ENCODE assay signal across 15 cellular contexts in genomic region chr18:47745227-47745626, GRCh38.
DNase-seq lines count a peak whose midpoint lies in the region; ATAC-seq and TF ChIP-seq lines count a peak whose summit lies in the region.
"Had no signal": no experiment of that assay in that cellular context is flagged by ENCODE, and none has a peak within 500 bp of the region (broad histone marks: within the 10 kb centered on the region; RNA-seq: fewer than 3 reads in every experiment).

No MANE protein-coding gene starts in this region.

- H3K36me3 Mint-ChIP-seq in glutamatergic neuron (ENCODE audit: unreplicated experiment): no peaks in the 10 kb centered on the region
- no peaks in the 10 kb centered on the region for H3K36me3 Mint-ChIP-seq in stimulated activated naive B cell treated with anti-CD40 and anti-IgM and Interleukin-4, amounts not matched to agents 10 μg/mL and 1 μg/mL and 100 μg/mL, for 72 hours
- H3K36me3 Mint-ChIP-seq: IgD-negative memory B cell had no signal

- ATAC-seq in stimulated activated naive B cell treated with anti-CD40 and anti-IgM and Interleukin-4, amounts not matched to agents 10 μg/mL and 1 μg/mL and 100 μg/mL, for 72 hours (replicated peaks): no peak
- no peak for ATAC-seq in omental fat pad (ENCODE audit: low FRiP score)

- peaks cover 2% of the 10 kb centered on the region for H3K27me3 Mint-ChIP-seq in glutamatergic neuron (ENCODE audit: unreplicated experiment)
- peaks cover 0 to 32% of the 10 kb centered on the region in 2 donors for H3K27me3 Mint-ChIP-seq in stimulated activated naive B cell treated with anti-CD40 and anti-IgM and Interleukin-4, amounts not matched to agents 10 μg/mL and 1 μg/mL and 100 μg/mL, for 72 hours

- no peak overlapping the region for H3K27ac Mint-ChIP-seq in glutamatergic neuron (ENCODE audit: unreplicated experiment)
- H3K27ac Mint-ChIP-seq in stimulated activated naive B cell treated with anti-CD40 and anti-IgM and Interleukin-4, amounts not matched to agents 10 μg/mL and 1 μg/mL and 100 μg/mL, for 72 hours: peak overlapping the region; percentile 16
- H3K27ac Mint-ChIP-seq: B cell; CD4-positive, alpha-beta T cell; IgD-negative memory B cell had no signal

- peaks cover 2% of the 10 kb centered on the region for H3K9me3 Mint-ChIP-seq in glutamatergic neuron (ENCODE audit: unreplicated experiment)
- H3K9me3 Mint-ChIP-seq in stimulated activated naive B cell treated with anti-CD40 and anti-IgM and Interleukin-4, amounts not matched to agents 10 μg/mL and 1 μg/mL and 100 μg/mL, for 72 hours: no peaks in the 10 kb centered on the region
- H3K9me3 Mint-ChIP-seq: CD4-positive, alpha-beta T cell; IgD-negative memory B cell had no signal

- peak overlapping the region; percentile 6 for H3K4me3 Mint-ChIP-seq in glutamatergic neuron (ENCODE audit: unreplicated experiment)
- no peak overlapping the region for H3K4me3 Mint-ChIP-seq in stimulated activated naive B cell treated with anti-CD40 and anti-IgM and Interleukin-4, amounts not matched to agents 10 μg/mL and 1 μg/mL and 100 μg/mL, for 72 hours
- H3K4me3 Mint-ChIP-seq: B cell; CD4-positive, alpha-beta T cell had no signal

- DNase-seq in D341Med (ENCODE audit: low spot score) (peak; percentile 14), GM03348 (ENCODE audit: low spot score) (peak; percentile 2), glutamatergic neuron (no peak), midbrain (lab: John Stamatoyannopoulos, UW) (no peak), NCI-H524 (lab: John Stamatoyannopoulos, UW) (no peak), omental fat pad (ENCODE audit: low spot score) (no peak)
- DNase-seq in stimulated activated naive B cell treated with anti-CD40 and anti-IgM and Interleukin-4, amounts not matched to agents 10 μg/mL and 1 μg/mL and 100 μg/mL, for 72 hours: no peak
- DNase-seq: C1 segment of cervical spinal cord; Calu3; CD4-positive, alpha-beta T cell; DMS153; DMS79 treated with DMSO at 0.1 percent for 48 hours; EL had no signal

- peaks cover 3% of the 10 kb centered on the region for H3K4me1 Mint-ChIP-seq in glutamatergic neuron (ENCODE audit: low read depth, unreplicated experiment)
- peaks cover 3 to 7% of the 10 kb centered on the region in 2 donors for H3K4me1 Mint-ChIP-seq in stimulated activated naive B cell treated with anti-CD40 and anti-IgM and Interleukin-4, amounts not matched to agents 10 μg/mL and 1 μg/mL and 100 μg/mL, for 72 hours

- TF ChIP-seq CTCF in glutamatergic neuron (IDR thresholded peaks at IDR 0.05; ENCODE audit: partially characterized antibody, unreplicated experiment) (no peak), omental fat pad (IDR thresholded peaks at IDR 0.05) (no peak)

Comparison
In these comparisons a context has a peak if more than half of its experiments do, and no peak if none do; other contexts are left out.
1. DNase-seq: peak in D341Med (single experiment) and GM03348 (single experiment); none in glutamatergic neuron (single experiment), stimulated activated naive B cell treated with anti-CD40 and anti-IgM and Interleukin-4, amounts not matched to agents 10 μg/mL and 1 μg/mL and 100 μg/mL, for 72 hours (single experiment), midbrain (single experiment), NCI-H524 (0 of 2) and omental fat pad (single experiment).